Comparison of ENCODE assay signal across 19 cellular contexts in genomic region chr10:31424473-31424872, GRCh38.
"Had no signal": no experiment of that assay in that cellular context is flagged by ENCODE, and none has a peak within 500 bp of the region (broad histone marks: within the 10 kb centered on the region; RNA-seq: fewer than 3 reads in every experiment).

No MANE protein-coding gene starts in this region.

- H3K36me3 ChIP-seq: colonic mucosa, prostate gland, spleen, stomach had no signal

- H3K27me3 ChIP-seq: colonic mucosa, spleen, stomach had no signal

- H3K4me1 ChIP-seq: colonic mucosa, parathyroid adenoma, prostate gland had no signal

- H3K27me3 Mint-ChIP-seq: naive B cell; stimulated activated memory B cell treated with anti-CD40 and anti-IgM and Interleukin-4, amounts not matched to agents 10 μg/mL and 1 μg/mL and 100 μg/mL, for 72 hours had no signal

- ATAC-seq: sciatic nerve; stimulated activated memory B cell treated with anti-CD40 and anti-IgM and Interleukin-4, amounts not matched to agents 10 μg/mL and 1 μg/mL and 100 μg/mL, for 72 hours had no signal

- H2AFZ ChIP-seq: parathyroid adenoma had no signal

- H3K4me3 ChIP-seq: colonic mucosa, prostate gland, spleen, stomach had no signal

- H3K79me2 ChIP-seq: parathyroid adenoma had no signal

- DNase-seq: colonic mucosa; dermis blood vessel endothelial cell; erythroblast; foreskin melanocyte; mesendoderm; naive B cell; occipital lobe; spleen; stimulated activated CD4-positive, alpha-beta T cell treated with anti-CD3 and anti-CD28 coated beads, Interleukin-15, amount 100 ng/mL, for 24 hours; stimulated activated CD4-positive, alpha-beta T cell treated with anti-CD3 and anti-CD28 coated beads, Interleukin-1b, Interleukin-23, amount 100 ng/mL, for 48 hours; stimulated activated CD4-positive, alpha-beta T cell treated with anti-CD3 and anti-CD28 coated beads, Interleukin-4, amount 100 ng/mL, for 24 hours; stomach; trophoblast cell had no signal

- H3K4me3 Mint-ChIP-seq: naive B cell; nephron; stimulated activated memory B cell treated with anti-CD40 and anti-IgM and Interleukin-4, amounts not matched to agents 10 μg/mL and 1 μg/mL and 100 μg/mL, for 72 hours had no signal

- FAIRE-seq: keratinocyte had no signal

- H3K27ac Mint-ChIP-seq: nephron; stimulated activated memory B cell treated with anti-CD40 and anti-IgM and Interleukin-4, amounts not matched to agents 10 μg/mL and 1 μg/mL and 100 μg/mL, for 72 hours had no signal

- H3K9me3 ChIP-seq: colonic mucosa, prostate gland had no signal

- H3K27ac ChIP-seq: colonic mucosa, parathyroid adenoma, prostate gland, spleen, stomach had no signal
